ENCODE assay signal across 1 cellular context in genomic region chr19:32373614-32374295, GRCh38.
A peak's percentile ranks its signal among the peaks of the same experiment; 100 is the strongest.
TF ChIP-seq lines count a peak whose summit lies in the region.

No MANE protein-coding gene starts in this region.

TF ChIP-seq in HepG2, 621 proteins besides CTCF, POLR2A, EP300 and RAD21 (continued from another document):
- TF ChIP-seq HMGXB3 (CRISPR knock-in tag; IDR thresholded peaks at IDR 0.05; ENCODE audit: borderline replicate concordance), result peak; percentile 79; the same call in 1 of the 2 replicates
- no peak for TF ChIP-seq ZNF761 (CRISPR knock-in tag; conservative IDR thresholded peaks at IDR 0.05)
- peak; percentile 77 for TF ChIP-seq TCF7 (IDR thresholded peaks at IDR 0.05; ENCODE audit: low read depth)
